Comparison of ENCODE assay signal across 8 cellular contexts in the genomic region with DNA sequence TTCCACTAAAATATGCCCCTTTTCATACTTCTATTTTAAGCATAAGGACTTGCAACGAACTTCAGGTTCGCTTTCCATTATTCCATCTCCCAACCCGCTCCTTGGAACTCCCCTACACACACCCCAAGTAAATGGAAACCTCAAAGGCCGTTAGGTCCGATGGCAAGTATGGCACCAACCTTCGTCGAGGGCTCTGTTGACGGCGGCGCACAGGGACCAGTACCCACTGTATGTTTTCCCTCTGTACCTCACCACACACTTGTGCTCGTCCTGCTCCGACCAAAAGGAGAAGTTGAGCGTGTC. TPM values are rescaled to one million over a fixed set of nuclear protein-coding genes. Genes with fewer than 3 reads are reported as not detected.
A peak's percentile ranks its signal among the peaks of the same experiment; 100 is the strongest.
DNase-seq lines count a peak whose midpoint lies in the region; ATAC-seq and TF ChIP-seq lines count a peak whose summit lies in the region.

No MANE protein-coding gene starts in this region.

- H3K4me3 Mint-ChIP-seq in activated naive CD4-positive, alpha-beta T cell treated with anti-CD3 and anti-CD28 coated beads, Interleukin-2, amount 50 U/mL, for 24 hours = peak overlapping the region; percentile 99

- H3K27me3 ChIP-seq in RWPE2 (ENCODE audit: insufficient read depth, poor library complexity, severe bottlenecking) = no peaks in the 10 kb centered on the region

- peaks cover 38% of the 10 kb centered on the region for H3K36me3 ChIP-seq in RWPE2 (ENCODE audit: low read depth)

- peak overlapping the region; percentile 59 for H3K27ac ChIP-seq in RWPE2 (ENCODE audit: poor library complexity, severe bottlenecking)

- DNase-seq in activated naive CD4-positive, alpha-beta T cell (lab: John Stamatoyannopoulos, UW) = no peak
- no peak for DNase-seq in RWPE2 (ENCODE audit: low spot score)
- no peak for DNase-seq in epithelial cell of esophagus (ENCODE audit: low read depth)
- no peak for DNase-seq in omental fat pad (ENCODE audit: low spot score)
- DNase-seq in G401 (ENCODE audit: low spot score) = no peak
- DNase-seq in GM19238 (ENCODE audit: insufficient read length, low spot score) = no peak
- no peak for DNase-seq in NCI-H1092 treated with DMSO at 0.1 percent for 48 hours (lab: John Stamatoyannopoulos, UW)

- in situ Hi-C loops in G401 (cut with HindIII; ENCODE audit: low sequenced_read_pairs) = no loop called here

- no peaks in the 10 kb centered on the region for H3K9me3 ChIP-seq in RWPE2 (ENCODE audit: severe bottlenecking)

- no peaks in the 10 kb centered on the region for H3K36me3 Mint-ChIP-seq in activated naive CD4-positive, alpha-beta T cell treated with anti-CD3 and anti-CD28 coated beads, Interleukin-2, amount 50 U/mL, for 24 hours

- TF ChIP-seq CTCF in RWPE2 (IDR thresholded peaks at IDR 0.05; ENCODE audit: poor library complexity, severe bottlenecking) = no peak
- TF ChIP-seq CTCF in epithelial cell of esophagus (IDR thresholded peaks at IDR 0.05; ENCODE audit: insufficient read depth, low read depth, low read length, missing control alignments) = no peak
- no peak for TF ChIP-seq CTCF in omental fat pad (IDR thresholded peaks at IDR 0.05)

- peak; percentile 40 for ATAC-seq in RWPE2 (ENCODE audit: low read depth)
- ATAC-seq in omental fat pad (ENCODE audit: low FRiP score) = peak; percentile 2

- peaks cover 17% of the 10 kb centered on the region for H3K4me1 Mint-ChIP-seq in activated naive CD4-positive, alpha-beta T cell treated with anti-CD3 and anti-CD28 coated beads, Interleukin-2, amount 50 U/mL, for 24 hours

- H3K4me1 ChIP-seq in RWPE2 (ENCODE audit: insufficient read depth, poor library complexity, severe bottlenecking) = peaks cover 10% of the 10 kb centered on the region

- no peaks in the 10 kb centered on the region for H3K27me3 Mint-ChIP-seq in activated naive CD4-positive, alpha-beta T cell treated with anti-CD3 and anti-CD28 coated beads, Interleukin-2, amount 50 U/mL, for 24 hours

- peak overlapping the region; percentile 54 for H3K4me3 ChIP-seq in RWPE2 (ENCODE audit: severe bottlenecking)
- H3K4me3 ChIP-seq in epithelial cell of esophagus (ENCODE audit: low read length) = peak overlapping the region; percentile 61

- no peaks in the 10 kb centered on the region for H3K9me3 Mint-ChIP-seq in activated naive CD4-positive, alpha-beta T cell treated with anti-CD3 and anti-CD28 coated beads, Interleukin-2, amount 50 U/mL, for 24 hours

- peak overlapping the region; percentile 97 for H3K27ac Mint-ChIP-seq in activated naive CD4-positive, alpha-beta T cell treated with anti-CD3 and anti-CD28 coated beads, Interleukin-2, amount 50 U/mL, for 24 hours

RNA-seq across cellular contexts. Expression of a gene that starts 24.1 kb away (rescaled TPM):
- total RNA-seq in omental fat pad = 100 to 1,000 TPM; 417 to 565 (median 429) TPM
- total RNA-seq in G401 (2014; rRNA removed; shearing (Covaris generic)) = 1,038 and 1,243 TPM in 2 replicates

RNA-seq across cellular contexts. Expression of a gene that starts 24.7 kb away (rescaled TPM):
- 1 to 10 TPM; 2.0 to 8.0 (median 2.3) TPM for total RNA-seq in omental fat pad
- 19.5 and 19.7 TPM in 2 replicates for total RNA-seq in G401 (2014; rRNA removed; shearing (Covaris generic))

RNA-seq across cellular contexts. Expression of a gene that starts 34.7 kb away (rescaled TPM):
- total RNA-seq in omental fat pad = 1 to 10 TPM; 3.0 to 5.7 (median 4.4) TPM
- 1.6 and 2.3 TPM in 2 replicates for total RNA-seq in G401 (2014; rRNA removed; shearing (Covaris generic))
